In genomic region chr11:64230985-64231365, GRCh38 we compare ENCODE assay signal across 8 cellular contexts. TPM values are rescaled to one million over a fixed set of nuclear protein-coding genes. Genes with fewer than 3 reads are reported as not detected.
DNase-seq lines count a peak whose midpoint lies in the region; ATAC-seq, FAIRE-seq and TF ChIP-seq lines count a peak whose summit lies in the region.

No MANE protein-coding gene starts in this region.

- DNase-seq in AG09309 (ENCODE audit: low read depth) (no peak), K562 (ENCODE audit: extremely low read depth in 1 of 4, low spot score in 3 of 4) (peak in 1 of 4 experiments; percentile 50), mucosa of descending colon (peak in 1 of 3 donors; percentile 38), NCI-H187 treated with DMSO at 0.1 percent for 48 hours (lab: John Stamatoyannopoulos, UW) (no peak), DMS 273 treated with DMSO at 0.1 percent for 48 hours (lab: John Stamatoyannopoulos, UW) (no peak), NK-92 (lab: John Stamatoyannopoulos, UW; ENCODE audit: unreplicated experiment) (no peak)
- DNase-seq in Jurkat, Clone E6-1 (ENCODE audit: low read depth, low spot score): no peak

- ATAC-seq in K562 (no peak), mucosa of descending colon (no peak), HG02938 (IDR thresholded peaks at IDR 0.05; ENCODE audit: unreplicated experiment) (no peak)

- H3K4me3 ChIP-seq in AG09309 (ENCODE audit: control insufficient read depth, low read depth, low read length) (peak overlapping the region; percentile 96), K562 (peak overlapping the region; percentile 76), mucosa of descending colon (peak overlapping the region; percentile 74)
- peak overlapping the region; percentile 60 for H3K4me3 ChIP-seq in Jurkat, Clone E6-1 (ENCODE audit: low read length)

- peaks cover 17% of the 10 kb centered on the region; the same call in 2 of the 3 replicates for H3K36me3 ChIP-seq in K562 (ENCODE audit: control insufficient read depth, insufficient read depth, low read length)
- H3K36me3 ChIP-seq in mucosa of descending colon (ENCODE audit: low read depth): no peaks in the 10 kb centered on the region

- no peaks in the 10 kb centered on the region for H3K9me1 ChIP-seq in K562 (ENCODE audit: control insufficient read depth, insufficient read depth, low read length)

- peak overlapping the region; percentile 88 for H2AFZ ChIP-seq in K562 (ENCODE audit: low read depth, low read length)

- H3K4me2 ChIP-seq in K562 (ENCODE audit: insufficient read depth, low read length): peak overlapping the region; percentile 95

- CTCF ChIA-PET in K562 (lab: Yijun Ruan, JAX; ENCODE audit: low intra/inter-chr PET ratio): no interaction called here

- peak; percentile 54 for FAIRE-seq in K562 (lab: Jason Lieb, UNC)

- POLR2A ChIA-PET in K562 (lab: Yijun Ruan, JAX): interaction anchor here (0.5 to 2.5 kb wide), 4 partner anchors 7 to 24 kb away, joined by 3 to 11 read pairs (median 3); partner anchors contain the start of gene FERMT3

- TF ChIP-seq CTCF in AG09309 (IDR thresholded peaks at IDR 0.05; ENCODE audit: control insufficient read depth, insufficient read depth, low read depth, low read length, missing control alignments): no peak
- TF ChIP-seq CTCF in K562 (IDR thresholded peaks at IDR 0.05 in 2 of 3, conservative IDR thresholded peaks at IDR 0.05 in 1 of 3; ENCODE audit: insufficient read depth in 2 of 3, low read depth in 1 of 3, low read length in 3 of 3): no peak
- TF ChIP-seq CTCF in mucosa of descending colon (IDR thresholded peaks at IDR 0.05): no peak

- TF ChIP-seq RAD21 in K562 (CRISPR knock-in tag; conservative IDR thresholded peaks at IDR 0.05 in 1 of 2, IDR thresholded peaks at IDR 0.05 in 1 of 2): no peak

- H3K9me3 ChIP-seq in K562 (replicated peaks; ENCODE audit: control insufficient read depth, insufficient read depth, low read depth, low read length) (no peaks in the 10 kb centered on the region), mucosa of descending colon (no peaks in the 10 kb centered on the region)

- H3K79me2 ChIP-seq in K562 (ENCODE audit: control insufficient read depth, insufficient read depth, low read length): peaks cover 57% of the 10 kb centered on the region

- H4K20me1 ChIP-seq in K562 (replicated peaks; ENCODE audit: control insufficient read depth, insufficient read depth, low read length): no peaks in the 10 kb centered on the region

- peak overlapping the region; percentile 92 for H3K27ac ChIP-seq in K562 (ENCODE audit: extremely low read depth, low read depth, low read length)

- no peak for TF ChIP-seq EP300 in K562 (IDR thresholded peaks at IDR 0.05; ENCODE audit: low read length)

- H3K4me1 ChIP-seq in K562 (replicated peaks in 1 of 2; ENCODE audit: control insufficient read depth in 2 of 2, insufficient read depth in 2 of 2, low read length in 2 of 2) (peaks cover 37 to 82% of the 10 kb centered on the region in 2 experiments), mucosa of descending colon (ENCODE audit: low read depth) (peaks cover 45% of the 10 kb centered on the region)

- intact Hi-C loops in K562 (cut with micrococcal nuclease) (loop anchor here (2.0 kb wide), 2 partner anchors 24 to 46 kb away; partner anchors contain the start of gene FERMT3), mucosa of descending colon (cut with DNase I, micrococcal nuclease) (no loop called here)

- 3% methylated on average over 8 of the region's 8 CpGs for WGBS in K562 (ENCODE audit: insufficient coverage, low coverage, missing lambda C conversion rate)

- H3K27me3 ChIP-seq in K562 (ENCODE audit: control insufficient read depth in 2 of 2, insufficient read depth in 2 of 2, low read length in 2 of 2): no peaks in the 10 kb centered on the region

- no TSS peak for BruUV-seq in K562 (replicated peaks; lab: Mats Ljungman, UMichigan)

- no peak for TF ChIP-seq POLR2A in K562 (conservative IDR thresholded peaks at IDR 0.05)

- H3K9ac ChIP-seq in K562 (ENCODE audit: insufficient read depth in 1 of 2, low read depth in 2 of 2, low read length in 2 of 2): peak overlapping the region; percentile 91 to 96

- in situ Hi-C loops in K562 (cut with MboI): no loop called here

RNA-seq across cellular contexts. Expression of gene DNAJC4, which starts 0.6 kb away (rescaled TPM):
- polyA plus RNA-seq in Jurkat, Clone E6-1 (2012; ENCODE audit: insufficient read depth, insufficient read length): 45.4 TPM
- 39.7 and 112 TPM in 2 replicates for total RNA-seq in K562 (2011; cell fraction: chromatin; rRNA removed; ENCODE audit: low replicate concordance)
- total RNA-seq in K562 (2011; cell fraction: nucleolus; rRNA removed): 78.0 and 98.9 TPM in 2 replicates
- total RNA-seq in K562 (2011; cell fraction: nucleoplasm; rRNA removed): 64.2 and 65.8 TPM in 2 replicates
- total RNA-seq in K562 (2014; rRNA removed): 16.4 and 20.2 TPM in 2 replicates
- 6.6 and 11.2 TPM in 2 replicates for total RNA-seq in K562 (2014; rRNA removed; fragmentation: Illumina TruSeq; extraction: Trizol)
- total RNA-seq in K562 (2015; rRNA removed; fragmentation: Illumina TruSeq; extraction: Trizol): 19.3 and 19.9 TPM in 2 replicates
- total RNA-seq in K562 (2021): 27.6 and 31.8 TPM in 2 replicates
- polyA plus RNA-seq in K562 (2011; rRNA removed): 23.9 and 45.1 TPM in 2 replicates
- 30.8 and 65.5 TPM in 2 replicates for polyA plus RNA-seq in K562 (2011; cell fraction: cytosol; rRNA removed)
- 110 and 164 TPM in 2 replicates for polyA plus RNA-seq in K562 (2011; cell fraction: nucleus; rRNA removed)
- 34.0 and 79.2 TPM in 2 replicates for polyA plus RNA-seq in K562 (2012)
- 28.0 and 37.5 TPM in 2 replicates for polyA plus RNA-seq in K562 (2014; fragmentation: Illumina TruSeq; extraction: Trizol)
- 1 to 10 TPM; 4.0 to 4.6 TPM for polyA plus RNA-seq in K562 (2014; fragmentation: Nextera tagmentation; extraction: Ambion mirVana)
- polyA plus RNA-seq in K562 (2014; rRNA removed): 32.6 and 42.9 TPM in 2 replicates
- 7.1 and 9.0 TPM in 2 replicates for polyA minus RNA-seq in K562 (2011; rRNA and poly(A)+ RNA removed)
- 12.6 and 23.5 TPM in 2 replicates for polyA minus RNA-seq in K562 (2011; cell fraction: cytosol; rRNA and poly(A)+ RNA removed)
- 15.8 and 16.0 TPM in 2 replicates for polyA minus RNA-seq in K562 (2011; cell fraction: nucleus; rRNA and poly(A)+ RNA removed)
- 10 to 100 TPM; 43.6 to 57.6 (median 50.7) TPM for total RNA-seq in mucosa of descending colon

RNA-seq across cellular contexts. Expression of gene VEGFB, which starts 3.4 kb away (rescaled TPM):
- polyA plus RNA-seq in Jurkat, Clone E6-1 (2012; ENCODE audit: insufficient read depth, insufficient read length): 119 TPM
- 16.1 and 40.0 TPM in 2 replicates for total RNA-seq in K562 (2011; cell fraction: chromatin; rRNA removed; ENCODE audit: low replicate concordance)
- 23.4 and 32.0 TPM in 2 replicates for total RNA-seq in K562 (2011; cell fraction: nucleolus; rRNA removed)
- total RNA-seq in K562 (2011; cell fraction: nucleoplasm; rRNA removed): 31.9 and 33.0 TPM in 2 replicates
- 28.2 and 44.3 TPM in 2 replicates for total RNA-seq in K562 (2014; rRNA removed)
- 21.0 and 22.6 TPM in 2 replicates for total RNA-seq in K562 (2014; rRNA removed; fragmentation: Illumina TruSeq; extraction: Trizol)
- total RNA-seq in K562 (2015; rRNA removed; fragmentation: Illumina TruSeq; extraction: Trizol): 25.7 and 28.0 TPM in 2 replicates
- 83.4 and 88.3 TPM in 2 replicates for total RNA-seq in K562 (2021)
- 11.0 and 13.5 TPM in 2 replicates for polyA plus RNA-seq in K562 (2011; rRNA removed)
- 12.1 and 16.0 TPM in 2 replicates for polyA plus RNA-seq in K562 (2011; cell fraction: cytosol; rRNA removed)
- 25.1 and 26.2 TPM in 2 replicates for polyA plus RNA-seq in K562 (2011; cell fraction: nucleus; rRNA removed)
- 97.3 and 181 TPM in 2 replicates for polyA plus RNA-seq in K562 (2012)
- polyA plus RNA-seq in K562 (2014; fragmentation: Illumina TruSeq; extraction: Trizol): 35.2 and 41.4 TPM in 2 replicates
- polyA plus RNA-seq in K562 (2014; fragmentation: Nextera tagmentation; extraction: Ambion mirVana): 10 to 100 TPM; 12.0 to 12.1 TPM
- polyA plus RNA-seq in K562 (2014; rRNA removed): 31.8 and 35.8 TPM in 2 replicates
- 4.2 and 6.2 TPM in 2 replicates for polyA minus RNA-seq in K562 (2011; rRNA and poly(A)+ RNA removed)
- polyA minus RNA-seq in K562 (2011; cell fraction: cytosol; rRNA and poly(A)+ RNA removed): 21.2 and 26.0 TPM in 2 replicates
- polyA minus RNA-seq in K562 (2011; cell fraction: nucleus; rRNA and poly(A)+ RNA removed): 3.2 and 4.9 TPM in 2 replicates
- total RNA-seq in mucosa of descending colon: 100 to 1,000 TPM in 1 of 3 donors, 10 to 100 TPM in 2; 45.3 to 156 (median 45.6) TPM

RNA-seq across cellular contexts. Expression of gene NUDT22, which starts 4.9 kb away (rescaled TPM):
- polyA plus RNA-seq in Jurkat, Clone E6-1 (2012; ENCODE audit: insufficient read depth, insufficient read length): 47.9 TPM
- total RNA-seq in K562 (2011; cell fraction: chromatin; rRNA removed; ENCODE audit: low replicate concordance): 74.2 and 269 TPM in 2 replicates
- 230 and 279 TPM in 2 replicates for total RNA-seq in K562 (2011; cell fraction: nucleolus; rRNA removed)
- total RNA-seq in K562 (2011; cell fraction: nucleoplasm; rRNA removed): 112 and 146 TPM in 2 replicates
- 92.6 and 132 TPM in 2 replicates for total RNA-seq in K562 (2014; rRNA removed)
- 21.1 and 25.7 TPM in 2 replicates for total RNA-seq in K562 (2014; rRNA removed; fragmentation: Illumina TruSeq; extraction: Trizol)
- total RNA-seq in K562 (2015; rRNA removed; fragmentation: Illumina TruSeq; extraction: Trizol): 49.9 and 50.6 TPM in 2 replicates
- total RNA-seq in K562 (2021): 87.5 and 89.5 TPM in 2 replicates
- polyA plus RNA-seq in K562 (2011; rRNA removed): 37.4 and 48.0 TPM in 2 replicates
- polyA plus RNA-seq in K562 (2011; cell fraction: cytosol; rRNA removed): 58.1 and 156 TPM in 2 replicates
- 132 and 213 TPM in 2 replicates for polyA plus RNA-seq in K562 (2011; cell fraction: nucleus; rRNA removed)
- 56.4 and 102 TPM in 2 replicates for polyA plus RNA-seq in K562 (2012)
- 24.0 and 43.1 TPM in 2 replicates for polyA plus RNA-seq in K562 (2014; fragmentation: Illumina TruSeq; extraction: Trizol)
- 10 to 100 TPM in 1 of 2 experiments, 1 to 10 TPM in 1; 6.3 to 16.3 TPM for polyA plus RNA-seq in K562 (2014; fragmentation: Nextera tagmentation; extraction: Ambion mirVana)
- polyA plus RNA-seq in K562 (2014; rRNA removed): 83.6 and 88.5 TPM in 2 replicates
- polyA minus RNA-seq in K562 (2011; rRNA and poly(A)+ RNA removed): 13.9 and 15.0 TPM in 2 replicates
- 32.9 and 34.8 TPM in 2 replicates for polyA minus RNA-seq in K562 (2011; cell fraction: cytosol; rRNA and poly(A)+ RNA removed)
- polyA minus RNA-seq in K562 (2011; cell fraction: nucleus; rRNA and poly(A)+ RNA removed): 75.9 and 84.7 TPM in 2 replicates
- total RNA-seq in mucosa of descending colon: 100 to 1,000 TPM in 2 of 3 donors, 10 to 100 TPM in 1; 81.6 to 137 (median 119) TPM

RNA-seq across cellular contexts. Expression of gene TRPT1, which starts 5.0 kb away (rescaled TPM):
- polyA plus RNA-seq in Jurkat, Clone E6-1 (2012; ENCODE audit: insufficient read depth, insufficient read length): 73.2 TPM
- total RNA-seq in K562 (2011; cell fraction: chromatin; rRNA removed; ENCODE audit: low replicate concordance): 28.5 and 90.3 TPM in 2 replicates
- 64.9 and 73.8 TPM in 2 replicates for total RNA-seq in K562 (2011; cell fraction: nucleolus; rRNA removed)
- total RNA-seq in K562 (2011; cell fraction: nucleoplasm; rRNA removed): 45.8 and 49.8 TPM in 2 replicates
- total RNA-seq in K562 (2014; rRNA removed) (27.4 and 37.3 TPM in 2 replicates), K562 (2014; rRNA removed; fragmentation: Illumina TruSeq; extraction: Trizol) (17.3 and 17.5 TPM in 2 replicates), K562 (2015; rRNA removed; fragmentation: Illumina TruSeq; extraction: Trizol) (23.1 and 25.3 TPM in 2 replicates), K562 (2021) (36.1 and 41.7 TPM in 2 replicates), mucosa of descending colon (10 to 100 TPM; 50.6 to 55.1 (median 53.1) TPM)
- polyA plus RNA-seq in K562 (2011; rRNA removed) (23.3 and 42.4 TPM in 2 replicates), K562 (2014; fragmentation: Illumina TruSeq; extraction: Trizol) (21.2 and 33.3 TPM in 2 replicates), K562 (2014; fragmentation: Nextera tagmentation; extraction: Ambion mirVana) (1 to 10 TPM; 4.6 to 8.1 TPM), K562 (2014; rRNA removed) (38.4 and 39.2 TPM in 2 replicates)
- 43.7 and 69.5 TPM in 2 replicates for polyA plus RNA-seq in K562 (2011; cell fraction: cytosol; rRNA removed)
- polyA plus RNA-seq in K562 (2011; cell fraction: nucleus; rRNA removed): 169 and 180 TPM in 2 replicates
- 34.2 and 65.9 TPM in 2 replicates for polyA plus RNA-seq in K562 (2012)
- 12.1 and 14.9 TPM in 2 replicates for polyA minus RNA-seq in K562 (2011; rRNA and poly(A)+ RNA removed)
- polyA minus RNA-seq in K562 (2011; cell fraction: cytosol; rRNA and poly(A)+ RNA removed): 13.6 and 20.9 TPM in 2 replicates
- 22.1 and 30.3 TPM in 2 replicates for polyA minus RNA-seq in K562 (2011; cell fraction: nucleus; rRNA and poly(A)+ RNA removed)

RNA-seq across cellular contexts. Expression of gene FKBP2, which starts 9.9 kb away (rescaled TPM):
- 113 TPM for polyA plus RNA-seq in Jurkat, Clone E6-1 (2012; ENCODE audit: insufficient read depth, insufficient read length)
- 24.7 and 45.5 TPM in 2 replicates for total RNA-seq in K562 (2011; cell fraction: chromatin; rRNA removed; ENCODE audit: low replicate concordance)
- 58.4 and 66.4 TPM in 2 replicates for total RNA-seq in K562 (2011; cell fraction: nucleolus; rRNA removed)
- 56.3 and 59.5 TPM in 2 replicates for total RNA-seq in K562 (2011; cell fraction: nucleoplasm; rRNA removed)
- total RNA-seq in K562 (2014; rRNA removed): 151 TPM in 2 replicates
- 28.0 and 49.2 TPM in 2 replicates for total RNA-seq in K562 (2014; rRNA removed; fragmentation: Illumina TruSeq; extraction: Trizol)
- total RNA-seq in K562 (2015; rRNA removed; fragmentation: Illumina TruSeq; extraction: Trizol): 73.1 and 79.0 TPM in 2 replicates
- total RNA-seq in K562 (2021): 44.5 and 58.1 TPM in 2 replicates
- polyA plus RNA-seq in K562 (2011; rRNA removed): 30.8 and 36.6 TPM in 2 replicates
- 60.1 and 75.2 TPM in 2 replicates for polyA plus RNA-seq in K562 (2011; cell fraction: cytosol; rRNA removed)
- 52.4 and 56.6 TPM in 2 replicates for polyA plus RNA-seq in K562 (2011; cell fraction: nucleus; rRNA removed)
- 115 and 123 TPM in 2 replicates for polyA plus RNA-seq in K562 (2012)
- 71.7 and 83.5 TPM in 2 replicates for polyA plus RNA-seq in K562 (2014; fragmentation: Illumina TruSeq; extraction: Trizol)
- polyA plus RNA-seq in K562 (2014; fragmentation: Nextera tagmentation; extraction: Ambion mirVana): 10 to 100 TPM in 1 of 2 experiments, 1 to 10 TPM in 1; 3.5 to 27.1 TPM
- 92.2 and 110 TPM in 2 replicates for polyA plus RNA-seq in K562 (2014; rRNA removed)
- polyA minus RNA-seq in K562 (2011; rRNA and poly(A)+ RNA removed): 10.6 and 16.1 TPM in 2 replicates
- 33.8 and 40.5 TPM in 2 replicates for polyA minus RNA-seq in K562 (2011; cell fraction: cytosol; rRNA and poly(A)+ RNA removed)
- polyA minus RNA-seq in K562 (2011; cell fraction: nucleus; rRNA and poly(A)+ RNA removed): 7.8 and 14.2 TPM in 2 replicates
- 10 to 100 TPM; 67.5 to 91.0 (median 75.8) TPM for total RNA-seq in mucosa of descending colon
